Comparison of ENCODE assay signal across 10 cellular contexts in the genomic region with DNA sequence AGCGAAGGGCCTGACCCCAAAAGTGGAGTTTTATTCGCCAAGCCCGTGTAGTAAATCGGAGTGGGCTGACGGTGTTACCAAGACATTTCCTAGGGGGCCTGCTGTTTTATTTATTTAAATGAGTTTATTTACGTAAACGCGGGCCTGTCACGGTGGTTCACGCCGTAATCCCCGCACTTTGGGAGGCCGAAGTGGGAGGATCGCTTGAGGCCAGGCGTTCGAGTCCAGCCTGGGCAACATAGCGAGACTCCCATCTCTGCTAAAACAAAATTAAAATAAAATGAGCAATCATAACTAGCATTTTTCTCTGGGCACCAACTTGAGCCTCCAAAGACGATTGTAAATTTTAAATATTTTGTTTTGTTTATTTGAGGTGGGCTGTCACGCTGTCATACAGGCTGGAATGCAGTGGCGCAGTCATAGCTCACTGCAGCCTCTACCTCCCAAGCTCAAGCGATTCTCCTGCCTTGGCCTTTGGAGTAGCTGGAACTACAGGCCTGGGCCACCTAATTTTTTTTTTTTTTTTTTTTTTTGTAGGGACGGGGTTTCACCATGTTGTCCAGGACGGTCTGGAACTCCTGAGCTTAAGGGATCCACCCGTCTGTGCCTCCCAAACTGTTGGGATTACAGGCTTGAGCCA. TPM values are rescaled to one million over a fixed set of nuclear protein-coding genes. Genes with fewer than 3 reads are reported as not detected.
DNase-seq lines count a peak whose midpoint lies in the region; ATAC-seq, FAIRE-seq and TF ChIP-seq lines count a peak whose summit lies in the region.
"Had no signal": no experiment of that assay in that cellular context is flagged by ENCODE, and none has a peak within 500 bp of the region (broad histone marks: within the 10 kb centered on the region; RNA-seq: fewer than 3 reads in every experiment).

No MANE protein-coding gene starts in this region.

- TF ChIP-seq CTCF in keratinocyte (optimal IDR thresholded peaks at IDR 0.05 in 1 of 3, IDR thresholded peaks at IDR 0.05 in 1 of 3, conservative IDR thresholded peaks at IDR 0.05 in 1 of 3; ENCODE audit: extremely low read depth in 1 of 3, insufficient read depth in 2 of 3, low read length in 3 of 3) = no peak

- H3K27me3 ChIP-seq in keratinocyte (ENCODE audit: control insufficient read depth, extremely low read depth, insufficient read depth, low read length) = no peaks in the 10 kb centered on the region

- H3K36me3 Mint-ChIP-seq in activated naive CD8-positive, alpha-beta T cell treated with anti-CD3 and anti-CD28 coated beads, Interleukin-2, amount 10 ng/mL, durations not matched to agents 7 days and 5 days = peaks cover 49% of the 10 kb centered on the region

- DNase-seq in activated CD4-positive, alpha-beta T cell treated with anti-CD3 and anti-CD28 coated beads for 48 hours = peak; percentile 19
- no peak for DNase-seq in activated CD4-positive, alpha-beta T cell treated with anti-CD3 and anti-CD28 coated beads for 4 hours
- no peak for DNase-seq in activated naive CD8-positive, alpha-beta T cell treated with anti-CD3 and anti-CD28 coated beads, Interleukin-2, amount 10 ng/mL, durations not matched to agents 7 days and 5 days
- DNase-seq in keratinocyte (ENCODE audit: low read depth, low spot score) (no peak), substantia nigra (lab: John Stamatoyannopoulos, UW) (no peak), NCI-H2227 treated with DMSO at 0.1 percent for 48 hours (lab: John Stamatoyannopoulos, UW) (no peak)
- DNase-seq: NCI-H69, retina had no signal

- no peaks in the 10 kb centered on the region for H3K9me1 ChIP-seq in keratinocyte (ENCODE audit: control insufficient read depth, extremely low read depth, insufficient read depth, low read length)

- dilution Hi-C loops in keratinocyte (cut with MboI; ENCODE audit: extremely low pct_ligation_motif_present, low sequenced_read_pairs) = no loop called here

- no peak for ATAC-seq in activated naive CD8-positive, alpha-beta T cell treated with anti-CD3 and anti-CD28 coated beads, Interleukin-2, amount 10 ng/mL, durations not matched to agents 7 days and 5 days (ENCODE audit: low read depth)
- ATAC-seq in GM21390 (IDR thresholded peaks at IDR 0.05; ENCODE audit: unreplicated experiment) (no peak), HG02759 (IDR thresholded peaks at IDR 0.05; ENCODE audit: unreplicated experiment) (no peak)

- H3K9me3 ChIP-seq in keratinocyte (ENCODE audit: control insufficient read depth, low read depth, low read length) = no peaks in the 10 kb centered on the region

- H3K4me1 ChIP-seq in keratinocyte (ENCODE audit: control insufficient read depth, extremely low read depth, insufficient read depth, low read length) = peaks cover 55% of the 10 kb centered on the region

- peaks cover 9 to 36% of the 10 kb centered on the region in 2 experiments for H3K36me3 ChIP-seq in keratinocyte (ENCODE audit: control insufficient read depth in 2 of 2, extremely low read depth in 1 of 2, insufficient read depth in 2 of 2, low read length in 2 of 2)

- H3K4me2 ChIP-seq in keratinocyte (ENCODE audit: control insufficient read depth, extremely low read depth, insufficient read depth, low read depth, low read length) = peak overlapping the region; percentile 93

- H3K4me3 Mint-ChIP-seq in activated naive CD8-positive, alpha-beta T cell treated with anti-CD3 and anti-CD28 coated beads, Interleukin-2, amount 10 ng/mL, durations not matched to agents 7 days and 5 days = peak overlapping the region; percentile 100

- FAIRE-seq in keratinocyte (lab: Jason Lieb, UNC) = no peak

- POLR2A ChIA-PET in activated naive CD8-positive, alpha-beta T cell treated with anti-CD3 and anti-CD28 coated beads, Interleukin-2, amount 10 ng/mL, durations not matched to agents 7 days and 5 days (lab: Charles Lee) = interaction anchor here (0.6 to 3.9 kb wide), 16 partner anchors 7 to 981 kb away, joined by 3 to 40 read pairs (median 6); a partner anchor contains a TSS

- H3K9ac ChIP-seq in keratinocyte (ENCODE audit: control insufficient read depth, extremely low read depth, insufficient read depth, low read length) = peak overlapping the region; percentile 98

- H3K9me3 Mint-ChIP-seq in activated naive CD8-positive, alpha-beta T cell treated with anti-CD3 and anti-CD28 coated beads, Interleukin-2, amount 10 ng/mL, durations not matched to agents 7 days and 5 days = no peaks in the 10 kb centered on the region

- H2AFZ ChIP-seq in keratinocyte (ENCODE audit: control insufficient read depth, low read length) = no peak overlapping the region

- peak overlapping the region; percentile 100 for H3K27ac Mint-ChIP-seq in activated naive CD8-positive, alpha-beta T cell treated with anti-CD3 and anti-CD28 coated beads, Interleukin-2, amount 10 ng/mL, durations not matched to agents 7 days and 5 days

- peaks cover 47% of the 10 kb centered on the region for H3K4me1 Mint-ChIP-seq in activated naive CD8-positive, alpha-beta T cell treated with anti-CD3 and anti-CD28 coated beads, Interleukin-2, amount 10 ng/mL, durations not matched to agents 7 days and 5 days

- peak overlapping the region; percentile 89 to 92 (median 91) for H3K4me3 ChIP-seq in keratinocyte (ENCODE audit: control insufficient read depth in 2 of 3, extremely low read depth in 1 of 3, insufficient read depth in 2 of 3, low read depth in 1 of 3, low read length in 3 of 3)

- H4K20me1 ChIP-seq in keratinocyte (ENCODE audit: control insufficient read depth, extremely low read depth, insufficient read depth, low read length) = no peaks in the 10 kb centered on the region

- peak overlapping the region; percentile 92 for H3K27ac ChIP-seq in keratinocyte (ENCODE audit: control insufficient read depth, insufficient read depth, low read length)
- peak overlapping the region; percentile 96 for H3K27ac ChIP-seq in substantia nigra (ENCODE audit: low read depth, low read length, poor library complexity, severe bottlenecking)

- H3K27me3 Mint-ChIP-seq in activated naive CD8-positive, alpha-beta T cell treated with anti-CD3 and anti-CD28 coated beads, Interleukin-2, amount 10 ng/mL, durations not matched to agents 7 days and 5 days = no peaks in the 10 kb centered on the region

- peaks cover 45% of the 10 kb centered on the region for H3K79me2 ChIP-seq in keratinocyte (ENCODE audit: control insufficient read depth, insufficient read depth, low read length)

RNA-seq across cellular contexts. Expression of a gene that starts 1.0 kb away (rescaled TPM):
- 100 to 1,000 TPM; 133 to 134 TPM for total RNA-seq in activated naive CD8-positive, alpha-beta T cell treated with anti-CD3 and anti-CD28 coated beads, Interleukin-2, amount 10 ng/mL, durations not matched to agents 7 days and 5 days
- 46.2 to 71.1 TPM (median 59.6 TPM) in 3 replicates for polyA plus RNA-seq in keratinocyte
- 6.2 TPM for polyA plus RNA-seq in keratinocyte (2011; ENCODE audit: low read depth)
- polyA plus RNA-seq in keratinocyte (2011; cell fraction: cytosol; rRNA removed) = 31.4 and 45.4 TPM in 2 replicates
- polyA plus RNA-seq in keratinocyte (2011; cell fraction: nucleus; rRNA removed) = 121 and 122 TPM in 2 replicates
- polyA plus RNA-seq in keratinocyte (2012; ENCODE audit: low replicate concordance) = 21.3 and 34.4 TPM in 2 replicates
- 29.8 to 69.0 TPM (median 31.3 TPM) in 3 replicates for polyA minus RNA-seq in keratinocyte
- polyA minus RNA-seq in keratinocyte (2011; cell fraction: cytosol; rRNA and poly(A)+ RNA removed) = 21.1 TPM
- polyA minus RNA-seq in keratinocyte (2011; cell fraction: nucleus; rRNA and poly(A)+ RNA removed) = 44.1 and 62.5 TPM in 2 replicates

RNA-seq across cellular contexts. Expression of a gene that starts 7.5 kb away (rescaled TPM):
- total RNA-seq in activated naive CD8-positive, alpha-beta T cell treated with anti-CD3 and anti-CD28 coated beads, Interleukin-2, amount 10 ng/mL, durations not matched to agents 7 days and 5 days = 1 to 10 TPM; 6.9 to 7.3 TPM
- 5.5 to 7.6 TPM (median 5.7 TPM) in 3 replicates for polyA plus RNA-seq in keratinocyte
- 2.0 TPM for polyA plus RNA-seq in keratinocyte (2011; ENCODE audit: low read depth)
- polyA plus RNA-seq in keratinocyte (2011; cell fraction: cytosol; rRNA removed) = 4.8 and 7.8 TPM in 2 replicates
- 4.6 and 6.6 TPM in 2 replicates for polyA plus RNA-seq in keratinocyte (2011; cell fraction: nucleus; rRNA removed)
- polyA plus RNA-seq in keratinocyte (2012; ENCODE audit: low replicate concordance) = 3.4 and 4.1 TPM in 2 replicates
- polyA minus RNA-seq in keratinocyte = 0.82 to 3.7 TPM (median 1.2 TPM) in 3 replicates
- polyA minus RNA-seq in keratinocyte (2011; cell fraction: cytosol; rRNA and poly(A)+ RNA removed) = 3.6 TPM
- polyA minus RNA-seq in keratinocyte (2011; cell fraction: nucleus; rRNA and poly(A)+ RNA removed) = 3.2 and 5.5 TPM in 2 replicates

RNA-seq across cellular contexts. Expression of a gene that starts 38.7 kb away (rescaled TPM):
- total RNA-seq in activated naive CD8-positive, alpha-beta T cell treated with anti-CD3 and anti-CD28 coated beads, Interleukin-2, amount 10 ng/mL, durations not matched to agents 7 days and 5 days = 1 to 10 TPM; 1.2 to 2.3 TPM
- 0.18 to 0.26 TPM (median 0.23 TPM) in 3 replicates for polyA plus RNA-seq in keratinocyte
- polyA plus RNA-seq in keratinocyte (2011; ENCODE audit: low read depth) = 0.26 TPM
- polyA plus RNA-seq in keratinocyte (2011; cell fraction: cytosol; rRNA removed) = 0.05 and 0.13 TPM in 2 replicates
- polyA plus RNA-seq in keratinocyte (2011; cell fraction: nucleus; rRNA removed) = 0.15 and 0.19 TPM in 2 replicates
- polyA plus RNA-seq in keratinocyte (2012; ENCODE audit: low replicate concordance) = 1.7 TPM in 1 of 2 replicates, not detected in the other
- 0.20 TPM in 1 of 3 replicates, not detected in the others for polyA minus RNA-seq in keratinocyte
- polyA minus RNA-seq in keratinocyte (2011; cell fraction: cytosol; rRNA and poly(A)+ RNA removed) = not detected
- polyA minus RNA-seq in keratinocyte (2011; cell fraction: nucleus; rRNA and poly(A)+ RNA removed) = not detected in 2 replicates

RNA-seq across cellular contexts. Expression of a gene that starts 54.9 kb away (rescaled TPM):
- total RNA-seq in activated naive CD8-positive, alpha-beta T cell treated with anti-CD3 and anti-CD28 coated beads, Interleukin-2, amount 10 ng/mL, durations not matched to agents 7 days and 5 days = 10 to 100 TPM; 12.7 to 13.5 TPM
- polyA plus RNA-seq in keratinocyte = 7.4 to 8.4 TPM (median 8.4 TPM) in 3 replicates
- polyA plus RNA-seq in keratinocyte (2011; ENCODE audit: low read depth) = 6.5 TPM
- 5.7 and 8.2 TPM in 2 replicates for polyA plus RNA-seq in keratinocyte (2011; cell fraction: cytosol; rRNA removed)
- polyA plus RNA-seq in keratinocyte (2011; cell fraction: nucleus; rRNA removed) = 10.1 and 10.5 TPM in 2 replicates
- 5.1 and 8.1 TPM in 2 replicates for polyA plus RNA-seq in keratinocyte (2012; ENCODE audit: low replicate concordance)
- 7.1 to 17.9 TPM (median 11.3 TPM) in 3 replicates for polyA minus RNA-seq in keratinocyte
- 11.3 TPM for polyA minus RNA-seq in keratinocyte (2011; cell fraction: cytosol; rRNA and poly(A)+ RNA removed)
- polyA minus RNA-seq in keratinocyte (2011; cell fraction: nucleus; rRNA and poly(A)+ RNA removed) = 7.5 and 14.9 TPM in 2 replicates

RNA-seq across cellular contexts. Expression of a gene that starts 57.4 kb away (rescaled TPM):
- total RNA-seq in activated naive CD8-positive, alpha-beta T cell treated with anti-CD3 and anti-CD28 coated beads, Interleukin-2, amount 10 ng/mL, durations not matched to agents 7 days and 5 days = 10 to 100 TPM; 35.5 to 42.5 TPM
- 10.3 to 13.1 TPM (median 11.6 TPM) in 3 replicates for polyA plus RNA-seq in keratinocyte
- 3.1 TPM for polyA plus RNA-seq in keratinocyte (2011; ENCODE audit: low read depth)
- polyA plus RNA-seq in keratinocyte (2011; cell fraction: cytosol; rRNA removed) = 5.3 and 6.2 TPM in 2 replicates
- polyA plus RNA-seq in keratinocyte (2011; cell fraction: nucleus; rRNA removed) = 19.5 and 21.2 TPM in 2 replicates
- 3.9 and 8.5 TPM in 2 replicates for polyA plus RNA-seq in keratinocyte (2012; ENCODE audit: low replicate concordance)
- polyA minus RNA-seq in keratinocyte = 16.4 to 21.7 TPM (median 19.2 TPM) in 3 replicates
- 9.6 TPM for polyA minus RNA-seq in keratinocyte (2011; cell fraction: cytosol; rRNA and poly(A)+ RNA removed)
- 16.1 and 21.2 TPM in 2 replicates for polyA minus RNA-seq in keratinocyte (2011; cell fraction: nucleus; rRNA and poly(A)+ RNA removed)
